In genomic region chr2:7118606-7119503, GRCh38 we compare ENCODE assay signal across 10 cellular contexts.
DNase-seq lines count a peak whose midpoint lies in the region; ATAC-seq and TF ChIP-seq lines count a peak whose summit lies in the region.
"Had no signal": no experiment of that assay in that cellular context is flagged by ENCODE, and none has a peak within 500 bp of the region (broad histone marks: within the 10 kb centered on the region; RNA-seq: fewer than 3 reads in every experiment).

No MANE protein-coding gene starts in this region.

- H3K27ac ChIP-seq in spleen: no peak overlapping the region

- WGBS in spleen, 5 donors: 64 to 73% (median 71%) methylated on average over 9 of the region's 9 CpGs

- TF ChIP-seq POLR2A in spleen (IDR thresholded peaks at IDR 0.05): no peak

- intact Hi-C loops in spleen (cut with DNase I; ENCODE audit: low total_unique reads): no loop called here

- H3K9me3 ChIP-seq in spleen: peaks cover 2 to 9% (median 4%) of the 10 kb centered on the region in 8 donors

- peaks cover 0 to 6% (median 0%) of the 10 kb centered on the region in 6 donors for H3K36me3 ChIP-seq in spleen

- ATAC-seq in HG02763 (IDR thresholded peaks at IDR 0.05; ENCODE audit: unreplicated experiment): no peak

- no peaks in the 10 kb centered on the region for H3K4me1 ChIP-seq in spleen

- H3K27me3 ChIP-seq in spleen (replicated peaks in 1 of 7): no peaks in the 10 kb centered on the region

- no peak overlapping the region for H3K4me3 ChIP-seq in spleen

- peak in 2 of 11 experiments; percentile 14 to 18 for TF ChIP-seq CTCF in spleen (IDR thresholded peaks at IDR 0.05 in 8 of 11, conservative IDR thresholded peaks at IDR 0.05 in 3 of 11)

- DNase-seq in NCI-H2196 (lab: John Stamatoyannopoulos, UW; ENCODE audit: unreplicated experiment) (peak; percentile 25), NCI-H2196 treated with DMSO at 0.1 percent for 48 hours (lab: John Stamatoyannopoulos, UW; ENCODE audit: unreplicated experiment) (no peak), NCI-H1436 treated with DMSO at 0.1 percent for 48 hours (lab: John Stamatoyannopoulos, UW) (peak; percentile 3), amniotic stem cell (lab: John Stamatoyannopoulos, UW) (peak; percentile 23), left kidney (ENCODE audit: low read depth, low spot score) (peak; percentile 69), NCI-H2029 (lab: John Stamatoyannopoulos, UW) (no peak), spleen (no peak)
- DNase-seq: CD4-positive, CD25-positive, alpha-beta regulatory T cell; naive B cell had no signal

Comparison
In these comparisons a context has a peak if more than half of its experiments do, and no peak if none do; other contexts are left out.
1. DNase-seq: peak in NCI-H2196 (single experiment), NCI-H1436 treated with DMSO at 0.1 percent for 48 hours (single experiment), amniotic stem cell (single experiment) and left kidney (single experiment); none in NCI-H2196 treated with DMSO at 0.1 percent for 48 hours (single experiment), NCI-H2029 (single experiment) and spleen (single experiment).